32 cellular contexts compared by ENCODE assay signal in genomic region chr10:105189464-105189800, GRCh38.
DNase-seq lines count a peak whose midpoint lies in the region; ATAC-seq, FAIRE-seq and TF ChIP-seq lines count a peak whose summit lies in the region.
"Had no signal": no experiment of that assay in that cellular context is flagged by ENCODE, and none has a peak within 500 bp of the region (broad histone marks: within the 10 kb centered on the region; RNA-seq: fewer than 3 reads in every experiment).

No MANE protein-coding gene starts in this region.

- H3K4me3 ChIP-seq in AG10803 (ENCODE audit: low read length): no peak overlapping the region
- no peak overlapping the region for H3K4me3 ChIP-seq in mesodermal cell (ENCODE audit: extremely low read depth, insufficient read depth, low read length, poor library complexity, severe bottlenecking)
- H3K4me3 ChIP-seq: lower lobe of right lung, pancreas, right atrium auricular region, spleen, upper lobe of left lung had no signal

- no peaks in the 10 kb centered on the region for H3K4me1 Mint-ChIP-seq in naive thymus-derived CD8-positive, alpha-beta T cell
- no peaks in the 10 kb centered on the region for H3K4me1 Mint-ChIP-seq in stimulated activated effector memory CD8-positive, alpha-beta T cell treated with anti-CD3 and anti-CD28 coated beads, Interleukin-12 subunit alpha, Interleukin-12 subunit beta, amount 100 ng/mL, for 72 hours
- H3K4me1 Mint-ChIP-seq: activated naive CD4-positive, alpha-beta T cell treated with anti-CD3 and anti-CD28 coated beads, Interleukin-2, amount 50 U/mL, for 24 hours; CD4-positive, CD25-positive, alpha-beta regulatory T cell; central memory CD8-positive, alpha-beta T cell had no signal

- POLR2A ChIA-PET in naive thymus-derived CD8-positive, alpha-beta T cell (lab: Charles Lee): no interaction called here

- peaks cover 4% of the 10 kb centered on the region for H3K4me1 ChIP-seq in mesodermal cell (ENCODE audit: control insufficient read depth, insufficient read depth, low read length, poor library complexity, severe bottlenecking)
- H3K4me1 ChIP-seq: lower lobe of right lung, pancreas, right atrium auricular region, spleen, upper lobe of left lung had no signal

- no peaks in the 10 kb centered on the region for H3K36me3 ChIP-seq in mesodermal cell (ENCODE audit: control insufficient read depth, insufficient read depth, low read length)
- H3K36me3 ChIP-seq: lower lobe of right lung, pancreas, right atrium auricular region, spleen, upper lobe of left lung had no signal

- no peak for TF ChIP-seq CTCF in AG10803 (conservative IDR thresholded peaks at IDR 0.05; ENCODE audit: low read length)

- DNase-seq in AG10803 (ENCODE audit: low read depth): peak; percentile 70
- peak; percentile 83 for DNase-seq in RCC 7860 (ENCODE audit: low spot score)
- no peak for DNase-seq in caudate nucleus (lab: John Stamatoyannopoulos, UW)
- DNase-seq in naive thymus-derived CD8-positive, alpha-beta T cell: no peak
- DNase-seq in DMS79 (lab: John Stamatoyannopoulos, UW): no peak
- DNase-seq in stimulated activated effector memory CD8-positive, alpha-beta T cell treated with anti-CD3 and anti-CD28 coated beads, Interleukin-12 subunit alpha, Interleukin-12 subunit beta, amount 100 ng/mL, for 72 hours (ENCODE audit: low spot score in 2 of 2): no peak
- DNase-seq: activated CD8-positive, alpha-beta T cell treated with anti-CD3 and anti-CD28 coated beads, Interleukin-2, amount 10 ng/mL, durations not matched to agents 7 days and 5 days; CD4-positive, CD25-positive, alpha-beta regulatory T cell; dermis blood vessel endothelial cell; DMS 273 treated with DMSO at 0.1 percent for 48 hours; glutamatergic neuron; KBM-7; kidney; lower lobe of right lung; MM.1S; NCI-H1417 treated with DMSO at 0.1 percent for 48 hours; NCI-H2081 treated with DMSO at 0.1 percent for 48 hours; NCI-H345; pancreas; RPMI8226; spleen; substantia nigra; upper lobe of left lung had no signal

- ATAC-seq in naive thymus-derived CD8-positive, alpha-beta T cell: no peak
- ATAC-seq in stimulated activated effector memory CD8-positive, alpha-beta T cell treated with anti-CD3 and anti-CD28 coated beads, Interleukin-12 subunit alpha, Interleukin-12 subunit beta, amount 100 ng/mL, for 72 hours: no peak
- ATAC-seq in GM18867 (IDR thresholded peaks at IDR 0.05; ENCODE audit: unreplicated experiment): no peak
- ATAC-seq: activated CD4-positive, CD25-positive, alpha-beta regulatory T cell treated with anti-CD3 and anti-CD28 coated beads, Interleukin-2, amount 50 U/mL, for 24 hours; activated CD8-positive, alpha-beta T cell treated with anti-CD3 and anti-CD28 coated beads, Interleukin-2, amount 10 ng/mL, durations not matched to agents 7 days and 5 days; HCT116; lower lobe of right lung had no signal

- no peak overlapping the region for H3K4me3 Mint-ChIP-seq in naive thymus-derived CD8-positive, alpha-beta T cell
- no peak overlapping the region for H3K4me3 Mint-ChIP-seq in stimulated activated effector memory CD8-positive, alpha-beta T cell treated with anti-CD3 and anti-CD28 coated beads, Interleukin-12 subunit alpha, Interleukin-12 subunit beta, amount 100 ng/mL, for 72 hours
- H3K4me3 Mint-ChIP-seq: activated CD8-positive, alpha-beta T cell treated with anti-CD3 and anti-CD28 coated beads, Interleukin-2, amount 10 ng/mL, durations not matched to agents 7 days and 5 days; activated naive CD4-positive, alpha-beta T cell treated with anti-CD3 and anti-CD28 coated beads, Interleukin-2, amount 50 U/mL, for 24 hours; CD4-positive, CD25-positive, alpha-beta regulatory T cell; central memory CD8-positive, alpha-beta T cell had no signal

- peak; percentile 81 for FAIRE-seq in RCC 7860 (lab: Jason Lieb, UNC)
- FAIRE-seq: endometrium, kidney, pancreas had no signal

- H3K27ac Mint-ChIP-seq in naive thymus-derived CD8-positive, alpha-beta T cell: no peak overlapping the region
- H3K27ac Mint-ChIP-seq in stimulated activated effector memory CD8-positive, alpha-beta T cell treated with anti-CD3 and anti-CD28 coated beads, Interleukin-12 subunit alpha, Interleukin-12 subunit beta, amount 100 ng/mL, for 72 hours: no peak overlapping the region
- H3K27ac Mint-ChIP-seq: activated CD8-positive, alpha-beta T cell treated with anti-CD3 and anti-CD28 coated beads, Interleukin-2, amount 10 ng/mL, durations not matched to agents 7 days and 5 days; activated naive CD4-positive, alpha-beta T cell treated with anti-CD3 and anti-CD28 coated beads, Interleukin-2, amount 50 U/mL, for 24 hours; activated T-helper 2 cell treated with anti-CD3 and anti-CD28 coated beads, Interferon-gamma antibody, Interleukin-2, Interleukin-4, amounts not matched to agents 10 μg/mL and 5 μg/mL and 100 μg/mL, durations not matched to agents 14 hours and 24 hours and 36 hours; CD4-positive, CD25-positive, alpha-beta regulatory T cell had no signal

- H3K27ac ChIP-seq in caudate nucleus (ENCODE audit: low read depth, low read length): peak overlapping the region; percentile 48
- peak overlapping the region; percentile 11 for H3K27ac ChIP-seq in mesodermal cell (ENCODE audit: low read depth, low read length, severe bottlenecking)
- H3K27ac ChIP-seq: lower lobe of right lung, pancreas, right atrium auricular region, spleen, upper lobe of left lung had no signal

- no peaks in the 10 kb centered on the region for H3K9me3 ChIP-seq in mesodermal cell (ENCODE audit: control insufficient read depth, low read length)
- H3K9me3 ChIP-seq: lower lobe of right lung, pancreas, right atrium auricular region, spleen, upper lobe of left lung had no signal

- no peaks in the 10 kb centered on the region for H3K36me3 Mint-ChIP-seq in naive thymus-derived CD8-positive, alpha-beta T cell
- H3K36me3 Mint-ChIP-seq in stimulated activated effector memory CD8-positive, alpha-beta T cell treated with anti-CD3 and anti-CD28 coated beads, Interleukin-12 subunit alpha, Interleukin-12 subunit beta, amount 100 ng/mL, for 72 hours: no peaks in the 10 kb centered on the region
- H3K36me3 Mint-ChIP-seq: CD4-positive, CD25-positive, alpha-beta regulatory T cell had no signal

- peaks cover 0 to 4% (median 0%) of the 10 kb centered on the region in 9 donors for H3K9me3 Mint-ChIP-seq in naive thymus-derived CD8-positive, alpha-beta T cell
- H3K9me3 Mint-ChIP-seq in stimulated activated effector memory CD8-positive, alpha-beta T cell treated with anti-CD3 and anti-CD28 coated beads, Interleukin-12 subunit alpha, Interleukin-12 subunit beta, amount 100 ng/mL, for 72 hours: peaks cover 5% of the 10 kb centered on the region
- H3K9me3 Mint-ChIP-seq: activated naive CD4-positive, alpha-beta T cell treated with anti-CD3 and anti-CD28 coated beads, Interleukin-2, amount 50 U/mL, for 24 hours; activated T-helper 2 cell treated with anti-CD3 and anti-CD28 coated beads, Interferon-gamma antibody, Interleukin-2, Interleukin-4, amounts not matched to agents 10 μg/mL and 5 μg/mL and 100 μg/mL, durations not matched to agents 14 hours and 24 hours and 36 hours had no signal

- 83 to 93% methylated on average over 2 of the region's 2 CpGs for WGBS in mesodermal cell (ENCODE audit: insufficient coverage in 2 of 2), 2 experiments

- peaks cover 0 to 5% (median 0%) of the 10 kb centered on the region in 5 donors for H3K27me3 Mint-ChIP-seq in naive thymus-derived CD8-positive, alpha-beta T cell
- H3K27me3 Mint-ChIP-seq: activated naive CD4-positive, alpha-beta T cell treated with anti-CD3 and anti-CD28 coated beads, Interleukin-2, amount 50 U/mL, for 24 hours; CD4-positive, CD25-positive, alpha-beta regulatory T cell; central memory CD8-positive, alpha-beta T cell had no signal

Comparison
In these comparisons a context has a peak if more than half of its experiments do, and no peak if none do; other contexts are left out.
1. DNase-seq: peak in AG10803 (single experiment) and RCC 7860 (single experiment); none in caudate nucleus (0 of 61), naive thymus-derived CD8-positive, alpha-beta T cell (0 of 10), DMS79 (single experiment) and stimulated activated effector memory CD8-positive, alpha-beta T cell treated with anti-CD3 and anti-CD28 coated beads, Interleukin-12 subunit alpha, Interleukin-12 subunit beta, amount 100 ng/mL, for 72 hours (0 of 2).